In the genomic region with DNA sequence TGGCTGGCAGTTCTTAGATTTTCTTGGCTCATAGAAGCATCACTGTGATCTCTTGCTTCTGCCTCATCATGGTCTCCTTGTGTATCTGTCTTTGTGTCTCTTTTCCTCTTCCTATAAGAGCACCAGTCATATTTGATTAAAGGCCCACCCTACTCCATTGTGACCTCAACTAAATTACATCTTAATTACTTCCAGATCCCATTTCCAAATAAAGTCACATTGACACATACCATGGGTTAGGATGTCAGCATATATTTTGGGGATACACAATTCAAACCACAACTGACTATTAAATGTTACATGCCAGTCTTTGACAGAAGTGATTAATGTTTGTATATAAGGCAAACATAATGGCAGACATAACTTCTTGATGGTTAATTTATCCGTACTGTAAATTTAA, we compare ENCODE assay signal across 15 cellular contexts.
"Had no signal": no experiment of that assay in that cellular context is flagged by ENCODE, and none has a peak within 500 bp of the region (broad histone marks: within the 10 kb centered on the region; RNA-seq: fewer than 3 reads in every experiment).

No MANE protein-coding gene starts in this region.

- H3K27me3 ChIP-seq: heart left ventricle, ovary, right atrium auricular region, sigmoid colon had no signal

- DNase-seq: effector memory CD4-positive, alpha-beta T cell; foreskin melanocyte; heart left ventricle; hippocampal formation; left colon; mammary epithelial cell; natural killer cell; ovary; sigmoid colon; stimulated activated CD4-positive, alpha-beta T cell treated with anti-CD3 and anti-CD28 coated beads, Interleukin-12 subunit alpha, Interleukin-12 subunit beta, amount 100 ng/mL, for 4 hours; stimulated activated naive CD4-positive, alpha-beta T cell; trophoblast cell had no signal

- H3K36me3 ChIP-seq: heart left ventricle, ovary, right atrium auricular region, sigmoid colon had no signal

- H3K4me1 ChIP-seq: heart left ventricle, right atrium auricular region, sigmoid colon had no signal

- H3K9me3 ChIP-seq: heart left ventricle, ovary, right atrium auricular region, sigmoid colon had no signal

- H3K27ac ChIP-seq: heart left ventricle, ovary, right atrium auricular region, sigmoid colon, skin epidermis had no signal

- H3K4me3 ChIP-seq: heart left ventricle, ovary, right atrium auricular region, sigmoid colon, skin epidermis had no signal

- ATAC-seq: esophagus mucosa, heart left ventricle, left colon, natural killer cell had no signal
